In the genomic region with DNA sequence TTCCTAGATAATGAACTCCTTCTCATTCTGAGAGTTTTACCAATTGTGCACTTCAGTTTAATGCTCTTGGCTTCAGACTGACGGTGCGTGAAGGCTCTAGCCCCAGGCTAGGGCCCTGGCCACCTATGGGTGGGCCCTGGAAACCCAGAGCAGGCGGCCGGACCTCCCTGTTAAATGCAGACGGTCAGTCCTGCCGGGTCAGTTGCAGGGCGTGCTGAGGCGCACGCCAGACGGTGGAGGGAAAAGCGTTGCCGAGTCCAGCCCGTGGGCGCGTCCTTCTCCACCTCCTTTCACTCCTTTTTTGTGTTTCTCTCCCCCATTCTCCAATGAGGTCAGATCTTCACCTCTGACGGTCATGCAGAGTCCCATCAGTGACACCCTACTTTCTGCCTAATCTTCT, we compare ENCODE assay signal across 18 cellular contexts.
"Had no signal": no experiment of that assay in that cellular context is flagged by ENCODE, and none has a peak within 500 bp of the region (broad histone marks: within the 10 kb centered on the region; RNA-seq: fewer than 3 reads in every experiment).

No MANE protein-coding gene starts in this region.

- H3K4me3 Mint-ChIP-seq: activated CD4-positive, alpha-beta T cell treated with anti-CD3 and anti-CD28 coated beads, Interleukin-2, amount 10 ng/mL, durations not matched to agents 7 days and 5 days; central memory CD8-positive, alpha-beta T cell; stimulated activated naive B cell treated with anti-CD40 and anti-IgM and Interleukin-4, amounts not matched to agents 10 μg/mL and 1 μg/mL and 100 μg/mL, for 72 hours had no signal

- ATAC-seq: stimulated activated naive B cell treated with anti-CD40 and anti-IgM and Interleukin-4, amounts not matched to agents 10 μg/mL and 1 μg/mL and 100 μg/mL, for 72 hours had no signal

- H3K27ac ChIP-seq: brain microvascular endothelial cell, coronary artery, esophagus squamous epithelium, skin epidermis, thyroid gland, uterus had no signal

- H3K9me3 Mint-ChIP-seq: central memory CD8-positive, alpha-beta T cell had no signal

- H3K4me3 ChIP-seq: coronary artery, esophagus squamous epithelium, skin epidermis, thyroid gland, uterus had no signal

- H3K36me3 Mint-ChIP-seq: stimulated activated naive B cell treated with anti-CD40 and anti-IgM and Interleukin-4, amounts not matched to agents 10 μg/mL and 1 μg/mL and 100 μg/mL, for 72 hours had no signal

- DNase-seq: activated CD4-positive, alpha-beta T cell treated with anti-CD3 and anti-CD28 coated beads, Interleukin-2, amount 10 ng/mL, durations not matched to agents 7 days and 5 days; activated CD4-positive, CD25-positive, alpha-beta regulatory T cell; activated naive CD4-positive, alpha-beta T cell treated with anti-CD3 and anti-CD28 coated beads, Interleukin-2, amount 50 U/mL, for 16 hours; activated T-cell treated with anti-CD3 and anti-CD28 coated beads for 4 hours; amniotic stem cell; brain microvascular endothelial cell; effector CD4-positive, alpha-beta T cell; esophagus squamous epithelium; kidney glomerular epithelial cell; stimulated activated CD4-positive, alpha-beta T cell treated with anti-CD3 and anti-CD28 coated beads, Interleukin-15, amount 100 ng/mL, for 24 hours; stimulated activated CD4-positive, alpha-beta T cell treated with anti-CD3 and anti-CD28 coated beads, Interleukin-4, amount 100 ng/mL, for 1 hour; stimulated activated naive B cell treated with anti-CD40 and anti-IgM and Interleukin-4, amounts not matched to agents 10 μg/mL and 1 μg/mL and 100 μg/mL, for 72 hours; uterus had no signal

- H3K27ac Mint-ChIP-seq: activated CD4-positive, alpha-beta T cell treated with anti-CD3 and anti-CD28 coated beads, Interleukin-2, amount 10 ng/mL, durations not matched to agents 7 days and 5 days; stimulated activated naive B cell treated with anti-CD40 and anti-IgM and Interleukin-4, amounts not matched to agents 10 μg/mL and 1 μg/mL and 100 μg/mL, for 72 hours had no signal

- FAIRE-seq: TTC549 had no signal

- H3K36me3 ChIP-seq: brain microvascular endothelial cell, esophagus squamous epithelium, thyroid gland, uterus had no signal

- H3K9me3 ChIP-seq: esophagus squamous epithelium, thyroid gland, uterus had no signal
